1 cellular context compared by ENCODE assay signal in genomic region chr15:49330166-49330565, GRCh38.
TF ChIP-seq lines count a peak whose summit lies in the region.

No MANE protein-coding gene starts in this region.

TF ChIP-seq in SK-N-SH treated with all-trans-retinoic acid at 6 μM for 48 hours, 23 proteins besides CTCF, POLR2A, EP300 and RAD21 (continued from another document):
- no peak for TF ChIP-seq PATZ1 (CRISPR knock-in tag; IDR thresholded peaks at IDR 0.05; ENCODE audit: borderline replicate concordance)
- TF ChIP-seq PPARA (CRISPR knock-in tag; IDR thresholded peaks at IDR 0.05; ENCODE audit: borderline replicate concordance), result no peak
- no peak for TF ChIP-seq RARB (CRISPR knock-in tag; IDR thresholded peaks at IDR 0.05)
- TF ChIP-seq ZFP3 (CRISPR knock-in tag; IDR thresholded peaks at IDR 0.05), result no peak
